In genomic region chr18:24112464-24112863, GRCh38 we compare ENCODE assay signal across 2 cellular contexts.
TF ChIP-seq lines count a peak whose summit lies in the region.

No MANE protein-coding gene starts in this region.

TF ChIP-seq in HepG2, 621 proteins besides CTCF, POLR2A, EP300 and RAD21:
- TF ChIP-seq ISX (CRISPR knock-in tag; conservative IDR thresholded peaks at IDR 0.05) (no peak), THAP11 (CRISPR knock-in tag; IDR thresholded peaks at IDR 0.05) (no peak; the same call in 1 of the 2 replicates), ZNF709 (CRISPR knock-in tag; IDR thresholded peaks at IDR 0.05) (no peak), CHD4 (IDR thresholded peaks at IDR 0.05; ENCODE audit: borderline replicate concordance, low read length) (0 out of 2 replicates have a peak, but pooled peaks have one; percentile 37), IKZF4 (CRISPR knock-in tag; IDR thresholded peaks at IDR 0.05; ENCODE audit: borderline replicate concordance, low read depth, not compliant biosample characterization) (no peak), ZNF761 (CRISPR knock-in tag; conservative IDR thresholded peaks at IDR 0.05) (0 out of 2 replicates have a peak, but pooled peaks have one; percentile 19), ZNF382 (CRISPR knock-in tag; IDR thresholded peaks at IDR 0.05; ENCODE audit: borderline replicate concordance) (no peak), HHEX (CRISPR knock-in tag; IDR thresholded peaks at IDR 0.05) (no peak), ARNT (IDR thresholded peaks at IDR 0.05) (no peak), NR1H2 (CRISPR knock-in tag; IDR thresholded peaks at IDR 0.05; ENCODE audit: borderline replicate concordance, low read depth) (no peak)
- TF ChIP-seq, protein P1, sequence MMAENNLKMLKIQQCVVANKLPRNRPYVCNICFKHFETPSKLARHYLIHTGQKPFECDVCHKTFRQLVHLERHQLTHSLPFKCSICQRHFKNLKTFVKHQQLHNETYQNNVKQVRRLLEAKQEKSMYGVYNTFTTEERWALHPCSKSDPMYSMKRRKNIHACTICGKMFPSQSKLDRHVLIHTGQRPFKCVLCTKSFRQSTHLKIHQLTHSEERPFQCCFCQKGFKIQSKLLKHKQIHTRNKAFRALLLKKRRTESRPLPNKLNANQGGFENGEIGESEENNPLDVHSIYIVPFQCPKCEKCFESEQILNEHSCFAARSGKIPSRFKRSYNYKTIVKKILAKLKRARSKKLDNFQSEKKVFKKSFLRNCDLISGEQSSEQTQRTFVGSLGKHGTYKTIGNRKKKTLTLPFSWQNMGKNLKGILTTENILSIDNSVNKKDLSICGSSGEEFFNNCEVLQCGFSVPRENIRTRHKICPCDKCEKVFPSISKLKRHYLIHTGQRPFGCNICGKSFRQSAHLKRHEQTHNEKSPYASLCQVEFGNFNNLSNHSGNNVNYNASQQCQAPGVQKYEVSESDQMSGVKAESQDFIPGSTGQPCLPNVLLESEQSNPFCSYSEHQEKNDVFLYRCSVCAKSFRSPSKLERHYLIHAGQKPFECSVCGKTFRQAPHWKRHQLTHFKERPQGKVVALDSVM (CRISPR knock-in tag; IDR thresholded peaks at IDR 0.05), result no peak

TF ChIP-seq in WTC11, 78 proteins besides CTCF, POLR2A, EP300 and RAD21:
- TF ChIP-seq ZBTB21 (CRISPR knock-in tag; IDR thresholded peaks at IDR 0.05; ENCODE audit: borderline replicate concordance) (no peak), ZNF138 (CRISPR knock-in tag; conservative IDR thresholded peaks at IDR 0.05) (no peak), ZSCAN18 (CRISPR knock-in tag; IDR thresholded peaks at IDR 0.05) (no peak)
